Comparison of ENCODE assay signal across 24 cellular contexts in the genomic region with DNA sequence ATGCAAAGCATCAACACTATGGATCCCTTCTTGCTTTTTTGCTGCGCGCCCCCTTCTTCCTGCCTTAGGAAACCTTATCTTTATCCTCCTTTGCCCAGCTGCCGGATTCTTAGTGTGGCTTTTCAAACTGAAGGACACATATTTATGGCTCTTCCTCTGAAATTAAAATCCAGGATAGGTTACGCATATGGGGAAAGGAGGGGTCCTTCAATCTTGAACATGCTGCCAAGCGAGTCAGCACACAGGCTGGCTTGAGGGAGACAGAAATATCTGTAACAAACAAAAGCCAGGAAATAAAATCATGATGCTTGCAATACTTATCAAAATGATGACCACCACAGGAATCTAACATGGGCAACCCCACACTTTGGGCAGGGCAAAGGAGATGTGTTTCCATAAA.
DNase-seq lines count a peak whose midpoint lies in the region; TF ChIP-seq lines count a peak whose summit lies in the region.
"Had no signal": no experiment of that assay in that cellular context is flagged by ENCODE, and none has a peak within 500 bp of the region (broad histone marks: within the 10 kb centered on the region; RNA-seq: fewer than 3 reads in every experiment).

No MANE protein-coding gene starts in this region.

- no peaks in the 10 kb centered on the region for H3K9me3 Mint-ChIP-seq in activated CD4-positive, alpha-beta memory T cell treated with anti-CD3 and anti-CD28 coated beads for 36 hours
- H3K9me3 Mint-ChIP-seq: activated CD8-positive, alpha-beta T cell treated with anti-CD3 and anti-CD28 coated beads for 36 hours; activated T-helper 17 cell treated with anti-CD3 and anti-CD28 coated beads, Interleukin-2, amount 50 U/mL, for 72 hours had no signal

- H3K27me3 Mint-ChIP-seq in activated CD4-positive, alpha-beta memory T cell treated with anti-CD3 and anti-CD28 coated beads for 36 hours = peaks cover 5% of the 10 kb centered on the region

- H3K4me1 Mint-ChIP-seq in activated CD4-positive, alpha-beta memory T cell treated with anti-CD3 and anti-CD28 coated beads for 36 hours (ENCODE audit: low read depth) = no peaks in the 10 kb centered on the region
- H3K4me1 Mint-ChIP-seq: activated T-helper 17 cell treated with anti-CD3 and anti-CD28 coated beads, Interleukin-2, amount 50 U/mL, for 72 hours had no signal

- H3K4me1 ChIP-seq in mesendoderm (ENCODE audit: control insufficient read depth, low read depth, low read length) (peaks cover 13% of the 10 kb centered on the region), subcutaneous abdominal adipose tissue (ENCODE audit: control insufficient read depth in 5 of 5, insufficient read depth in 5 of 5, low read length in 5 of 5) (peaks cover 11 to 26% (median 19%) of the 10 kb centered on the region in 5 donors)
- H3K4me1 ChIP-seq: pancreas, SJCRH30 had no signal

- H2BK15ac ChIP-seq in mesendoderm (replicated peaks; ENCODE audit: low read depth) = no peak overlapping the region

- no peak overlapping the region for H4K8ac ChIP-seq in mesendoderm (ENCODE audit: low read depth, low read length)

- no peak overlapping the region for H3K4me3 Mint-ChIP-seq in activated CD4-positive, alpha-beta memory T cell treated with anti-CD3 and anti-CD28 coated beads for 36 hours
- H3K4me3 Mint-ChIP-seq: activated CD8-positive, alpha-beta T cell treated with anti-CD3 and anti-CD28 coated beads for 36 hours; activated T-helper 17 cell treated with anti-CD3 and anti-CD28 coated beads, Interleukin-2, amount 50 U/mL, for 72 hours; naive thymus-derived CD4-positive, alpha-beta T cell had no signal

- POLR2A ChIA-PET in activated CD4-positive, alpha-beta memory T cell treated with anti-CD3 and anti-CD28 coated beads for 36 hours (lab: Charles Lee) = no interaction called here

- no peak for TF ChIP-seq CTCF in dorsolateral prefrontal cortex (IDR thresholded peaks at IDR 0.05 in 54 of 56, conservative IDR thresholded peaks at IDR 0.05 in 2 of 56; ENCODE audit: low read depth in 1 of 56, partially characterized antibody in 56 of 56)

- H3K79me1 ChIP-seq in mesendoderm (ENCODE audit: low read length) = no peaks in the 10 kb centered on the region

- no peak overlapping the region for H3K23ac ChIP-seq in mesendoderm (ENCODE audit: low read length)

- H3K18ac ChIP-seq in mesendoderm (ENCODE audit: low read length) = no peak overlapping the region

- no peak overlapping the region for H2BK5ac ChIP-seq in mesendoderm (ENCODE audit: low read length)

- H4K5ac ChIP-seq in mesendoderm (ENCODE audit: low read length) = no peak overlapping the region

- H3K27ac ChIP-seq in dorsolateral prefrontal cortex = peak overlapping the region in 34 of 59 donors; percentile 4 to 76 (median 42)
- no peak overlapping the region for H3K27ac ChIP-seq in mesendoderm (ENCODE audit: low read depth, low read length)
- H3K27ac ChIP-seq in subcutaneous abdominal adipose tissue (ENCODE audit: low read depth, low read length) = peak overlapping the region; percentile 12
- H3K27ac ChIP-seq: pancreas, SJCRH30, upper lobe of right lung had no signal

- H2BK120ac ChIP-seq in mesendoderm (ENCODE audit: low read depth, low read length) = no peak overlapping the region

- H3K27me3 ChIP-seq in dorsolateral prefrontal cortex = no peaks in the 10 kb centered on the region
- no peaks in the 10 kb centered on the region for H3K27me3 ChIP-seq in mesendoderm (ENCODE audit: insufficient read depth, low read length, poor library complexity)
- H3K27me3 ChIP-seq in subcutaneous abdominal adipose tissue (ENCODE audit: control insufficient read depth in 5 of 5, insufficient read depth in 4 of 5, low read length in 5 of 5) = no peaks in the 10 kb centered on the region
- H3K27me3 ChIP-seq: pancreas, SJCRH30, upper lobe of right lung had no signal

- no peak overlapping the region for H3K4me3 ChIP-seq in dorsolateral prefrontal cortex
- no peak overlapping the region for H3K4me3 ChIP-seq in mesendoderm (ENCODE audit: low read length)
- H3K4me3 ChIP-seq in subcutaneous abdominal adipose tissue (ENCODE audit: low read depth in 1 of 5, low read length in 5 of 5) = no peak overlapping the region
- H3K4me3 ChIP-seq: pancreas, SJCRH30, upper lobe of right lung had no signal

- no peaks in the 10 kb centered on the region for H3K9me3 ChIP-seq in subcutaneous abdominal adipose tissue (ENCODE audit: control insufficient read depth in 5 of 5, low read length in 5 of 5)
- H3K9me3 ChIP-seq: pancreas, SJCRH30, upper lobe of right lung had no signal

- no CpG with 5 or more reads among the region's 5 CpGs for WGBS in mesendoderm (ENCODE audit: extremely low coverage, insufficient coverage, low lambda C conversion rate)

- H3K36me3 ChIP-seq in mesendoderm (ENCODE audit: control insufficient read depth, insufficient read depth, low read length) (no peaks in the 10 kb centered on the region), subcutaneous abdominal adipose tissue (ENCODE audit: control insufficient read depth in 5 of 5, insufficient read depth in 5 of 5, low read length in 5 of 5) (no peaks in the 10 kb centered on the region)
- H3K36me3 ChIP-seq: pancreas, SJCRH30, upper lobe of right lung had no signal

- H2AK5ac ChIP-seq in mesendoderm (ENCODE audit: low read length) = no peak overlapping the region

- no peak overlapping the region for H3K9ac ChIP-seq in mesendoderm (ENCODE audit: low read length)
- H3K9ac ChIP-seq in subcutaneous abdominal adipose tissue (ENCODE audit: low read length in 5 of 5) = no peak overlapping the region

- H3K27ac Mint-ChIP-seq in activated CD4-positive, alpha-beta memory T cell treated with anti-CD3 and anti-CD28 coated beads for 36 hours = no peak overlapping the region
- H3K27ac Mint-ChIP-seq: activated CD8-positive, alpha-beta T cell treated with anti-CD3 and anti-CD28 coated beads for 36 hours; activated T-helper 17 cell treated with anti-CD3 and anti-CD28 coated beads, Interleukin-2, amount 50 U/mL, for 72 hours; naive thymus-derived CD4-positive, alpha-beta T cell had no signal

- CTCF ChIA-PET in activated CD4-positive, alpha-beta memory T cell treated with anti-CD3 and anti-CD28 coated beads for 36 hours (lab: Charles Lee) = no interaction called here

- no peak overlapping the region for H3K4me2 ChIP-seq in mesendoderm (ENCODE audit: low read length)

- H3K79me2 ChIP-seq in mesendoderm (ENCODE audit: control insufficient read depth, insufficient read depth, low read length) = no peaks in the 10 kb centered on the region

- peak overlapping the region; percentile 12 for H3K56ac ChIP-seq in mesendoderm (ENCODE audit: low read length)

- DNase-seq in NCI-H524 (lab: John Stamatoyannopoulos, UW) = peak; percentile 21 to 82
- DNase-seq in dorsolateral prefrontal cortex = no peak
- no peak for DNase-seq in mesendoderm
- no peak for DNase-seq in stimulated activated CD4-positive, alpha-beta T cell treated with anti-CD3 and anti-CD28 coated beads, Interleukin-2, amount 100 ng/mL, for 24 hours
- DNase-seq in activated CD4-positive, alpha-beta memory T cell treated with anti-CD3 and anti-CD28 coated beads for 36 hours = no peak
- DNase-seq in NCI-H1436 (lab: John Stamatoyannopoulos, UW) = no peak
- DNase-seq: activated CD8-positive, alpha-beta T cell treated with anti-CD3 and anti-CD28 coated beads for 36 hours; activated naive CD4-positive, alpha-beta T cell treated with anti-CD3 and anti-CD28 coated beads, Interleukin-2, amount 50 U/mL, for 16 hours; glutamatergic neuron; islet precursor cell; left ventricle myocardium superior; midbrain; naive thymus-derived CD4-positive, alpha-beta T cell; NCI-H1048; NCI-H187; NCI-H2171 treated with DMSO at 0.1 percent for 48 hours; pancreas; SJCRH30; stimulated activated CD4-positive, alpha-beta T cell treated with anti-CD3 and anti-CD28 coated beads, Interleukin-2, amount 100 ng/mL, for 48 hours; substantia nigra; T-helper 1 cell; upper lobe of right lung had no signal

- no peak overlapping the region for H3K4ac ChIP-seq in mesendoderm (ENCODE audit: low read depth, low read length)

- H3K36me3 Mint-ChIP-seq in activated CD4-positive, alpha-beta memory T cell treated with anti-CD3 and anti-CD28 coated beads for 36 hours = no peaks in the 10 kb centered on the region
- H3K36me3 Mint-ChIP-seq: naive thymus-derived CD4-positive, alpha-beta T cell had no signal

- intact Hi-C loops in dorsolateral prefrontal cortex (cut with DNase I) = no loop called here
- intact Hi-C loops in activated CD4-positive, alpha-beta memory T cell treated with anti-CD3 and anti-CD28 coated beads for 36 hours (cut with micrococcal nuclease) = no loop called here

Comparison
In these comparisons a context has a peak if more than half of its experiments do, and no peak if none do; other contexts are left out.
1. DNase-seq: peak in NCI-H524 (2 of 2); none in dorsolateral prefrontal cortex (0 of 10), mesendoderm (single experiment), stimulated activated CD4-positive, alpha-beta T cell treated with anti-CD3 and anti-CD28 coated beads, Interleukin-2, amount 100 ng/mL, for 24 hours (0 of 2), activated CD4-positive, alpha-beta memory T cell treated with anti-CD3 and anti-CD28 coated beads for 36 hours (single experiment) and NCI-H1436 (single experiment).